20 cellular contexts compared by ENCODE assay signal in genomic region chr9:116285320-116285719, GRCh38.
DNase-seq lines count a peak whose midpoint lies in the region; ATAC-seq, FAIRE-seq and TF ChIP-seq lines count a peak whose summit lies in the region.
"Had no signal": no experiment of that assay in that cellular context is flagged by ENCODE, and none has a peak within 500 bp of the region (broad histone marks: within the 10 kb centered on the region; RNA-seq: fewer than 3 reads in every experiment).

No MANE protein-coding gene starts in this region.

- H3K18ac ChIP-seq in H1 (ENCODE audit: extremely low read depth, low read length) (no peak overlapping the region; the same call in 1 of the 2 replicates), mesenchymal stem cell (ENCODE audit: low read depth in 1 of 2, low read length in 2 of 2) (no peak overlapping the region)

- H3K23me2 ChIP-seq in H1 (ENCODE audit: low read depth, low read length): no peaks in the 10 kb centered on the region

- no peaks in the 10 kb centered on the region for H3K9me2 ChIP-seq in Karpas-422 (replicated peaks; ENCODE audit: insufficient read depth, low read length)

- H4K5ac ChIP-seq in H1 (ENCODE audit: insufficient read length, low read depth, low read length): no peak overlapping the region

- H3K23ac ChIP-seq in H1 (ENCODE audit: insufficient read length) (no peak overlapping the region), mesenchymal stem cell (ENCODE audit: low read length in 2 of 2) (no peak overlapping the region)

- H3K4me2 ChIP-seq in Karpas-422 (ENCODE audit: low read depth, low read length, poor library complexity, severe bottlenecking) (no peak overlapping the region), H1 (ENCODE audit: insufficient read depth in 1 of 2, low read depth in 2 of 2, low read length in 2 of 2) (peak overlapping the region; percentile 18 to 56), mesenchymal stem cell (ENCODE audit: low read length, poor library complexity, severe bottlenecking) (no peak overlapping the region)

- H4K8ac ChIP-seq in H1 (ENCODE audit: extremely low read depth, insufficient read depth, low read length): no peak overlapping the region
- no peak overlapping the region for H4K8ac ChIP-seq in mesenchymal stem cell (ENCODE audit: low read length)

- no peaks in the 10 kb centered on the region; the same call in 1 of the 2 replicates for H3K4me1 ChIP-seq in Karpas-422 (ENCODE audit: low read length)
- H3K4me1 ChIP-seq in H1 (replicated peaks in 1 of 4; ENCODE audit: control insufficient read depth in 3 of 4, insufficient read depth in 4 of 4, low read length in 3 of 4): peaks cover 4 to 29% (median 20%) of the 10 kb centered on the region in 4 experiments
- H3K4me1 ChIP-seq in mesenchymal stem cell (ENCODE audit: control insufficient read depth, insufficient read depth, low read depth, low read length): peaks cover 5% of the 10 kb centered on the region
- H3K4me1 ChIP-seq: psoas muscle, tibial nerve had no signal

- POLR2A ChIA-PET in H1 (lab: Charles Lee; ENCODE audit: partially characterized antibody): interaction anchor here (1.6 to 2.6 kb wide), 2 partner anchors 12 to 20 kb away, joined by 5 to 10 read pairs; no protein-coding TSS in a partner anchor

- H3K14ac ChIP-seq in H1 (ENCODE audit: insufficient read length): no peak overlapping the region
- peak overlapping the region in 1 of 2 experiments; percentile 10 for H3K14ac ChIP-seq in mesenchymal stem cell (ENCODE audit: low read length in 2 of 2)

- no peak for ATAC-seq in HG03139 (IDR thresholded peaks at IDR 0.05; ENCODE audit: unreplicated experiment)
- ATAC-seq: left ventricle myocardium superior; psoas muscle; stimulated activated effector memory CD8-positive, alpha-beta T cell treated with anti-CD3 and anti-CD28 coated beads, Interleukin-12 subunit alpha, Interleukin-12 subunit beta, amount 100 ng/mL, for 72 hours had no signal

- no peak for FAIRE-seq in H1 (lab: Jason Lieb, UNC)
- FAIRE-seq: bronchial epithelial cell, D721Med had no signal

- no peak overlapping the region for H3K56ac ChIP-seq in H1 (replicated peaks; ENCODE audit: insufficient read length, low read depth, low read length)

- H3K79me2 ChIP-seq in Karpas-422 (ENCODE audit: low read length): no peaks in the 10 kb centered on the region
- no peaks in the 10 kb centered on the region for H3K79me2 ChIP-seq in H1 (ENCODE audit: control insufficient read depth in 1 of 2, insufficient read depth in 2 of 2, low read length in 2 of 2)

- peak; percentile 39 for DNase-seq in ELR (ENCODE audit: low read depth)
- DNase-seq in Karpas-422: peak; percentile 56
- DNase-seq in H1 (ENCODE audit: low read depth in 1 of 2, low spot score in 2 of 2): no peak
- no peak for DNase-seq in mesenchymal stem cell
- no peak for DNase-seq in NCI-H446 (lab: John Stamatoyannopoulos, UW)
- DNase-seq in NCI-H510A treated with DMSO at 0.1 percent for 48 hours (lab: John Stamatoyannopoulos, UW): no peak
- DNase-seq in CD1c-positive myeloid dendritic cell (ENCODE audit: extremely low spot score): no peak
- DNase-seq: activated CD4-positive, alpha-beta T cell treated with anti-CD3 and anti-CD28 coated beads, Interleukin-2, amount 10 ng/mL, durations not matched to agents 24 days and 14 days; activated T-cell treated with anti-CD3 and anti-CD28 coated beads, Interleukin-2, amount 50 U/mL, for 1 hour; KBM-7; left ventricle myocardium superior; naive B cell; NCI-H1092 treated with DMSO at 0.1 percent for 48 hours; psoas muscle had no signal

- peak; percentile 38 to 50 for TF ChIP-seq RAD21 in H1 (IDR thresholded peaks at IDR 0.05 in 1 of 2, conservative IDR thresholded peaks at IDR 0.05 in 1 of 2; ENCODE audit: low read depth in 2 of 2, low read length in 2 of 2)

- H3K36me3 ChIP-seq in Karpas-422 (ENCODE audit: insufficient read depth, low read length) (no peaks in the 10 kb centered on the region), H1 (ENCODE audit: control insufficient read depth in 2 of 4, insufficient read depth in 4 of 4, low read length in 3 of 4) (no peaks in the 10 kb centered on the region), mesenchymal stem cell (ENCODE audit: control insufficient read depth in 1 of 2, insufficient read depth in 2 of 2, low read depth in 1 of 2, low read length in 2 of 2) (peaks cover 0 to 49% of the 10 kb centered on the region in 2 experiments)
- H3K36me3 ChIP-seq: SJSA1, tibial nerve had no signal

- peak overlapping the region; percentile 37; the same call in 1 of the 2 replicates for H2BK5ac ChIP-seq in H1 (ENCODE audit: low read depth, low read length)
- no peak overlapping the region for H2BK5ac ChIP-seq in mesenchymal stem cell (ENCODE audit: low read depth, low read length, poor library complexity, severe bottlenecking)

- H2AFZ ChIP-seq in Karpas-422 (ENCODE audit: low read length) (no peak overlapping the region), H1 (ENCODE audit: low read length) (no peak overlapping the region), mesenchymal stem cell (ENCODE audit: low read depth, low read length) (no peak overlapping the region)

- H3K27me3 ChIP-seq in Karpas-422 (ENCODE audit: low read length) (no peaks in the 10 kb centered on the region), H1 (replicated peaks in 1 of 4; ENCODE audit: control insufficient read depth in 3 of 4, extremely low read depth in 1 of 4, insufficient read depth in 3 of 4, low read length in 3 of 4) (peaks cover 4 to 46% (median 36%) of the 10 kb centered on the region in 4 experiments), mesenchymal stem cell (ENCODE audit: control insufficient read depth in 1 of 2, insufficient read depth in 1 of 2, low read length in 2 of 2) (no peaks in the 10 kb centered on the region)
- H3K27me3 ChIP-seq: SJSA1, tibial nerve had no signal

- 51% methylated on average over 4 of the region's 4 CpGs; no CpG with 5 or more reads in 1 of the 2 experiments for WGBS in H1 (ENCODE audit: extremely low coverage in 1 of 2, insufficient coverage in 1 of 2, insufficient read length in 1 of 2, insufficient replicate concordance in 2 of 2, low coverage in 1 of 2, low lambda C conversion rate in 2 of 2, missing lambda C conversion rate in 1 of 2), 2 experiments
- 81% methylated on average over 4 of the region's 4 CpGs for WGBS in mesenchymal stem cell

- H3K4me3 ChIP-seq in Karpas-422 (ENCODE audit: low read length) (no peak overlapping the region), H1 (ENCODE audit: extremely low read depth in 1 of 4, insufficient read depth in 2 of 4, low read depth in 3 of 4, low read length in 4 of 4) (peak overlapping the region in 1 of 4 experiments; percentile 42; a peak in 2 of 8 replicates), mesenchymal stem cell (ENCODE audit: insufficient read depth in 1 of 2, low read depth in 1 of 2, low read length in 2 of 2) (no peak overlapping the region)
- H3K4me3 ChIP-seq: psoas muscle, SJSA1, tibial nerve had no signal

- H2BK120ac ChIP-seq in H1 (replicated peaks; ENCODE audit: low read depth, low read length) (no peak overlapping the region), mesenchymal stem cell (ENCODE audit: low read depth, low read length) (no peak overlapping the region)

- H2AK5ac ChIP-seq in H1 (ENCODE audit: low read depth, low read length) (0 out of 2 replicates have a peak overlapping the region, but pooled peaks have one; percentile 33), mesenchymal stem cell (ENCODE audit: low read length, severe bottlenecking) (peak overlapping the region; percentile 61)

- CTCF ChIA-PET in H1 (lab: Charles Lee; ENCODE audit: partially characterized antibody): interaction anchor here (0.8 to 2.9 kb wide), 19 partner anchors 9 to 692 kb away, joined by 3 to 13 read pairs (median 4); partner anchors contain the start of gene PAPPA

- H3K4ac ChIP-seq in H1 (replicated peaks; ENCODE audit: insufficient read length, low read depth, low read length) (no peak overlapping the region), mesenchymal stem cell (ENCODE audit: low read depth in 1 of 2, low read length in 2 of 2) (peak overlapping the region in 1 of 2 experiments; percentile 5)

- TF ChIP-seq POLR2A in H1 (IDR thresholded peaks at IDR 0.05; ENCODE audit: control extremely low read depth in 1 of 2, low read depth in 2 of 2, low read length in 2 of 2): no peak

- H2BK12ac ChIP-seq in H1 (ENCODE audit: low read depth, low read length) (peak overlapping the region; percentile 45; the same call in 1 of the 2 replicates), mesenchymal stem cell (ENCODE audit: low read length in 2 of 2) (peak overlapping the region in 1 of 2 experiments; percentile 19)

- H2BK15ac ChIP-seq in H1 (ENCODE audit: low read length) (no peak overlapping the region), mesenchymal stem cell (ENCODE audit: low read depth, poor library complexity, severe bottlenecking) (no peak overlapping the region)

- TF ChIP-seq CTCF in H1 (IDR thresholded peaks at IDR 0.05; ENCODE audit: control extremely low read depth in 1 of 3, insufficient read depth in 1 of 3, low read depth in 1 of 3, low read length in 3 of 3): peak; percentile 29 to 57 (median 52)

- H3K27ac ChIP-seq in Karpas-422 (ENCODE audit: low read length) (no peak overlapping the region), H1 (ENCODE audit: low read depth, low read length) (no peak overlapping the region), mesenchymal stem cell (ENCODE audit: low read length, poor library complexity, severe bottlenecking) (no peak overlapping the region)
- H3K27ac ChIP-seq: psoas muscle, SJSA1, tibial nerve had no signal

- H3K9me3 ChIP-seq in Karpas-422 (ENCODE audit: low read length) (no peaks in the 10 kb centered on the region), H1 (ENCODE audit: insufficient read depth in 2 of 2, low read depth in 1 of 2, low read length in 1 of 2) (no peaks in the 10 kb centered on the region), mesenchymal stem cell (ENCODE audit: control insufficient read depth, low read length) (no peaks in the 10 kb centered on the region)
- H3K9me3 ChIP-seq: psoas muscle, SJSA1, tibial nerve had no signal

- H3K9ac ChIP-seq in Karpas-422 (ENCODE audit: low read length): no peak overlapping the region
- no peak overlapping the region for H3K9ac ChIP-seq in H1 (replicated peaks in 1 of 4; ENCODE audit: extremely low read depth in 1 of 4, low read depth in 3 of 4, low read length in 3 of 4)
- no peak overlapping the region for H3K9ac ChIP-seq in mesenchymal stem cell (ENCODE audit: low read length)

- no peak overlapping the region for H2BK20ac ChIP-seq in H1 (ENCODE audit: low read length)

- peak overlapping the region; percentile 76 for H4K91ac ChIP-seq in H1 (replicated peaks; ENCODE audit: insufficient read length, low read length)
- H4K91ac ChIP-seq in mesenchymal stem cell (ENCODE audit: low read length): no peak overlapping the region

- no peak for TF ChIP-seq EP300 in H1 (IDR thresholded peaks at IDR 0.05; ENCODE audit: borderline replicate concordance in 1 of 2, low read depth in 2 of 2, low read length in 2 of 2)

- H3K79me1 ChIP-seq in H1 (ENCODE audit: low read depth, low read length) (no peaks in the 10 kb centered on the region), mesenchymal stem cell (replicated peaks; ENCODE audit: low read length, poor library complexity, severe bottlenecking) (no peaks in the 10 kb centered on the region)

- H4K20me1 ChIP-seq in Karpas-422 (ENCODE audit: insufficient read depth, low read depth, low read length) (no peaks in the 10 kb centered on the region), H1 (replicated peaks in 1 of 2; ENCODE audit: control insufficient read depth in 1 of 2, insufficient read depth in 2 of 2, low read length in 2 of 2) (no peaks in the 10 kb centered on the region)

Comparison
In these comparisons a context has a peak if more than half of its experiments do, and no peak if none do; other contexts are left out.
1. DNase-seq: peak in ELR (single experiment) and Karpas-422 (single experiment); none in H1 (0 of 2), mesenchymal stem cell (single experiment), NCI-H446 (0 of 2), NCI-H510A treated with DMSO at 0.1 percent for 48 hours (single experiment) and CD1c-positive myeloid dendritic cell (single experiment).
2. H3K4me2 ChIP-seq: peak in H1 (2 of 2); none in Karpas-422 (single experiment) and mesenchymal stem cell (single experiment).